Comparison of ENCODE assay signal across 13 cellular contexts in genomic region chr5:172444626-172445365, GRCh38. TPM values are rescaled to one million over a fixed set of nuclear protein-coding genes. Genes with fewer than 3 reads are reported as not detected.
DNase-seq lines count a peak whose midpoint lies in the region; ATAC-seq and TF ChIP-seq lines count a peak whose summit lies in the region.
"Had no signal": no experiment of that assay in that cellular context is flagged by ENCODE, and none has a peak within 500 bp of the region (broad histone marks: within the 10 kb centered on the region; RNA-seq: fewer than 3 reads in every experiment).

No MANE protein-coding gene starts in this region.

- H3K4me2 ChIP-seq in MM.1S (ENCODE audit: low read depth, low read length) = no peak overlapping the region

- POLR2A ChIA-PET in HEK293 (lab: Yijun Ruan, JAX) = no interaction called here

- no peaks in the 10 kb centered on the region for H3K36me3 Mint-ChIP-seq in stimulated activated effector memory CD8-positive, alpha-beta T cell treated with anti-CD3 and anti-CD28 coated beads, Interleukin-12 subunit alpha, Interleukin-12 subunit beta, amount 100 ng/mL, for 72 hours
- H3K36me3 Mint-ChIP-seq in immature natural killer cell = no peaks in the 10 kb centered on the region
- H3K36me3 Mint-ChIP-seq: naive thymus-derived CD8-positive, alpha-beta T cell had no signal

- 92 to 95% methylated on average over 7 to 8 of the region's 8 CpGs for WGBS in mesodermal cell (ENCODE audit: insufficient coverage in 2 of 2), 2 experiments

- H3K9me3 ChIP-seq in HEK293 (ENCODE audit: control insufficient read depth, insufficient read depth, low read depth, low read length) = no peaks in the 10 kb centered on the region
- H3K9me3 ChIP-seq in mesodermal cell (ENCODE audit: control insufficient read depth, low read length) = no peaks in the 10 kb centered on the region
- no peaks in the 10 kb centered on the region for H3K9me3 ChIP-seq in stomach smooth muscle (ENCODE audit: control insufficient read depth in 2 of 2, low read length in 2 of 2)
- no peaks in the 10 kb centered on the region for H3K9me3 ChIP-seq in MM.1S (replicated peaks; ENCODE audit: insufficient read depth, low read length)

- DNase-seq in dorsolateral prefrontal cortex (peak in 2 of 10 donors; percentile 16 to 32), MM.1S (no peak), immature natural killer cell (no peak)
- DNase-seq in stimulated activated effector memory CD8-positive, alpha-beta T cell treated with anti-CD3 and anti-CD28 coated beads, Interleukin-12 subunit alpha, Interleukin-12 subunit beta, amount 100 ng/mL, for 72 hours (ENCODE audit: low spot score in 2 of 2) = no peak
- no peak for DNase-seq in activated T-cell treated with anti-CD3 and anti-CD28 coated beads, Interleukin-2, amount 50 U/mL, for 48 hours
- DNase-seq: activated CD8-positive, alpha-beta T cell treated with anti-CD3 and anti-CD28 coated beads, Interleukin-2, amount 10 ng/mL, durations not matched to agents 7 days and 5 days; activated effector memory CD4-positive, alpha-beta T cell treated with Interleukin-2 at 50 U/mL for 16 hours; DMS79 treated with DMSO at 0.1 percent for 48 hours; naive thymus-derived CD8-positive, alpha-beta T cell; SIG-M5 had no signal

- peaks cover 21% of the 10 kb centered on the region for H3K4me1 Mint-ChIP-seq in stimulated activated effector memory CD8-positive, alpha-beta T cell treated with anti-CD3 and anti-CD28 coated beads, Interleukin-12 subunit alpha, Interleukin-12 subunit beta, amount 100 ng/mL, for 72 hours
- H3K4me1 Mint-ChIP-seq in immature natural killer cell = peaks cover 7 to 10% of the 10 kb centered on the region in 2 donors

- peaks cover 5% of the 10 kb centered on the region; the same call in 1 of the 2 replicates for H3K4me1 ChIP-seq in HEK293 (ENCODE audit: control insufficient read depth, insufficient read depth, low read length)
- H3K4me1 ChIP-seq in mesodermal cell (ENCODE audit: control insufficient read depth, insufficient read depth, low read length, poor library complexity, severe bottlenecking) = peaks cover 3% of the 10 kb centered on the region
- H3K4me1 ChIP-seq in stomach smooth muscle (ENCODE audit: control insufficient read depth, insufficient read depth, low read length) = peaks cover 57% of the 10 kb centered on the region
- H3K4me1 ChIP-seq in MM.1S (ENCODE audit: low read length) = no peaks in the 10 kb centered on the region

- no peaks in the 10 kb centered on the region for H4K20me1 ChIP-seq in MM.1S (ENCODE audit: insufficient read depth, low read length)

- no peak overlapping the region for H3K27ac ChIP-seq in HEK293 (ENCODE audit: extremely low read depth, low read depth, low read length)
- H3K27ac ChIP-seq in dorsolateral prefrontal cortex = peak overlapping the region in 43 of 59 donors; percentile 2 to 97 (median 70)
- H3K27ac ChIP-seq in mesodermal cell (ENCODE audit: low read depth, low read length, severe bottlenecking) = peak overlapping the region; percentile 51
- peak overlapping the region; percentile 79 for H3K27ac ChIP-seq in stomach smooth muscle (ENCODE audit: low read length)
- no peak overlapping the region for H3K27ac ChIP-seq in MM.1S (ENCODE audit: low read length)

- no peak overlapping the region for H3K27ac Mint-ChIP-seq in stimulated activated effector memory CD8-positive, alpha-beta T cell treated with anti-CD3 and anti-CD28 coated beads, Interleukin-12 subunit alpha, Interleukin-12 subunit beta, amount 100 ng/mL, for 72 hours
- peak overlapping the region in 1 of 6 donors; percentile 35 for H3K27ac Mint-ChIP-seq in immature natural killer cell
- H3K27ac Mint-ChIP-seq: activated CD8-positive, alpha-beta T cell treated with anti-CD3 and anti-CD28 coated beads, Interleukin-2, amount 10 ng/mL, durations not matched to agents 7 days and 5 days; naive thymus-derived CD8-positive, alpha-beta T cell had no signal

- no peaks in the 10 kb centered on the region for H3K79me2 ChIP-seq in MM.1S (ENCODE audit: low read length)

- H3K27me3 ChIP-seq in dorsolateral prefrontal cortex = no peaks in the 10 kb centered on the region
- H3K27me3 ChIP-seq in stomach smooth muscle (ENCODE audit: control insufficient read depth in 1 of 2, insufficient read depth in 2 of 2, low read length in 2 of 2) = no peaks in the 10 kb centered on the region
- no peaks in the 10 kb centered on the region for H3K27me3 ChIP-seq in MM.1S (replicated peaks; ENCODE audit: insufficient read depth, low read length)

- H3K9ac ChIP-seq in stomach smooth muscle (ENCODE audit: low read length in 2 of 2) = peak overlapping the region in 1 of 2 donors; percentile 11
- H3K9ac ChIP-seq in MM.1S (ENCODE audit: low read length) = no peak overlapping the region

- H3K36me3 ChIP-seq in HEK293 (ENCODE audit: control insufficient read depth in 2 of 2, insufficient read depth in 1 of 2, low read length in 2 of 2) = no peaks in the 10 kb centered on the region
- peaks cover 33% of the 10 kb centered on the region for H3K36me3 ChIP-seq in mesodermal cell (ENCODE audit: control insufficient read depth, insufficient read depth, low read length)
- peaks cover 0 to 2% of the 10 kb centered on the region in 2 donors for H3K36me3 ChIP-seq in stomach smooth muscle (ENCODE audit: control insufficient read depth in 2 of 2, insufficient read depth in 2 of 2, low read length in 2 of 2)
- H3K36me3 ChIP-seq in MM.1S (replicated peaks; ENCODE audit: insufficient read depth, low read length) = no peaks in the 10 kb centered on the region

- H3F3A ChIP-seq in MM.1S (ENCODE audit: insufficient read depth, low read length) = no peaks in the 10 kb centered on the region

- no peaks in the 10 kb centered on the region for H3K9me2 ChIP-seq in MM.1S (replicated peaks; ENCODE audit: insufficient read depth, low read length)

- no peak overlapping the region for H3K4me3 Mint-ChIP-seq in stimulated activated effector memory CD8-positive, alpha-beta T cell treated with anti-CD3 and anti-CD28 coated beads, Interleukin-12 subunit alpha, Interleukin-12 subunit beta, amount 100 ng/mL, for 72 hours
- no peak overlapping the region for H3K4me3 Mint-ChIP-seq in immature natural killer cell
- H3K4me3 Mint-ChIP-seq: activated CD8-positive, alpha-beta T cell treated with anti-CD3 and anti-CD28 coated beads, Interleukin-2, amount 10 ng/mL, durations not matched to agents 7 days and 5 days; naive thymus-derived CD8-positive, alpha-beta T cell had no signal

- H3K4me3 ChIP-seq in HEK293 (ENCODE audit: low read depth, low read length) (no peak overlapping the region), dorsolateral prefrontal cortex (no peak overlapping the region), mesodermal cell (ENCODE audit: extremely low read depth, insufficient read depth, low read length, poor library complexity, severe bottlenecking) (no peak overlapping the region), stomach smooth muscle (ENCODE audit: low read length in 2 of 2) (no peak overlapping the region), MM.1S (ENCODE audit: low read length) (no peak overlapping the region)

- ATAC-seq in stimulated activated effector memory CD8-positive, alpha-beta T cell treated with anti-CD3 and anti-CD28 coated beads, Interleukin-12 subunit alpha, Interleukin-12 subunit beta, amount 100 ng/mL, for 72 hours = no peak
- ATAC-seq: activated CD8-positive, alpha-beta T cell treated with anti-CD3 and anti-CD28 coated beads, Interleukin-2, amount 10 ng/mL, durations not matched to agents 7 days and 5 days; naive thymus-derived CD8-positive, alpha-beta T cell had no signal

- no peaks in the 10 kb centered on the region for H3K9me3 Mint-ChIP-seq in stimulated activated effector memory CD8-positive, alpha-beta T cell treated with anti-CD3 and anti-CD28 coated beads, Interleukin-12 subunit alpha, Interleukin-12 subunit beta, amount 100 ng/mL, for 72 hours
- no peaks in the 10 kb centered on the region for H3K9me3 Mint-ChIP-seq in immature natural killer cell
- H3K9me3 Mint-ChIP-seq: naive thymus-derived CD8-positive, alpha-beta T cell had no signal

- H3K27me3 Mint-ChIP-seq in immature natural killer cell (ENCODE audit: low read depth in 3 of 3) = peaks cover 3 to 17% (median 10%) of the 10 kb centered on the region in 3 donors

- CTCF ChIA-PET in HEK293 (lab: Yijun Ruan, JAX) = interaction anchor here (0.6 kb wide), 1 partner anchor 12 kb away, joined by 4 read pairs; no protein-coding TSS in a partner anchor

- intact Hi-C loops in dorsolateral prefrontal cortex (cut with DNase I) = loop anchor here in 1 of 2 donors (10.0 kb wide), 1 partner anchor 340 kb away; no protein-coding TSS in a partner anchor

- TF ChIP-seq CTCF in HEK293 (tag by site-specific recombination; IDR thresholded peaks at IDR 0.05) (no peak), dorsolateral prefrontal cortex (IDR thresholded peaks at IDR 0.05 in 54 of 56, conservative IDR thresholded peaks at IDR 0.05 in 2 of 56; ENCODE audit: low read depth in 1 of 56, partially characterized antibody in 56 of 56) (no peak), MM.1S (IDR thresholded peaks at IDR 0.05; ENCODE audit: low read length) (no peak)

- no peak overlapping the region for H2AFZ ChIP-seq in MM.1S (ENCODE audit: low read length)

TF ChIP-seq in HEK293, 187 proteins besides CTCF, POLR2A, EP300 and RAD21 (continues in another document):
- no peak for TF ChIP-seq ZNF561 (tag by site-specific recombination; IDR thresholded peaks at IDR 0.05; ENCODE audit: borderline replicate concordance)
- no peak for TF ChIP-seq ZSCAN5A (tag by site-specific recombination; IDR thresholded peaks at IDR 0.05)
- TF ChIP-seq ZNF707 (tag by site-specific recombination; IDR thresholded peaks at IDR 0.05) = no peak

RNA-seq across cellular contexts. Expression of gene SH3PXD2B, which starts 9.5 kb away (rescaled TPM):
- total RNA-seq in dorsolateral prefrontal cortex = 10 to 100 TPM in 119 of 120 experiments, 1 to 10 TPM in 1; 9.2 to 63.2 (median 19.7) TPM
- 42.2 TPM for polyA plus RNA-seq in mesodermal cell (2013, experiment 1 of 2)
- 36.2 TPM for polyA plus RNA-seq in mesodermal cell (2013, experiment 2 of 2)
- polyA plus RNA-seq in immature natural killer cell = not detected

Comparison
In these comparisons a context has a peak if more than half of its experiments do, and no peak if none do; other contexts are left out.
1. H3K27ac ChIP-seq: peak in dorsolateral prefrontal cortex (43 of 59), mesodermal cell (single experiment) and stomach smooth muscle (single experiment); none in HEK293 (single experiment) and MM.1S (single experiment).